16 cellular contexts compared by ENCODE assay signal in genomic region chr18:50190236-50190635, GRCh38. TPM values are rescaled to one million over a fixed set of nuclear protein-coding genes. Genes with fewer than 3 reads are reported as not detected.
DNase-seq lines count a peak whose midpoint lies in the region; ATAC-seq and TF ChIP-seq lines count a peak whose summit lies in the region.
"Had no signal": no experiment of that assay in that cellular context is flagged by ENCODE, and none has a peak within 500 bp of the region (broad histone marks: within the 10 kb centered on the region; RNA-seq: fewer than 3 reads in every experiment).

No MANE protein-coding gene starts in this region.

- ATAC-seq in omental fat pad (ENCODE audit: low FRiP score) = peak; percentile 45
- no peak for ATAC-seq in naive thymus-derived CD8-positive, alpha-beta T cell
- no peak for ATAC-seq in HG02642 (IDR thresholded peaks at IDR 0.05; ENCODE audit: poor library complexity, unreplicated experiment)
- ATAC-seq: effector memory CD8-positive, alpha-beta T cell; right cardiac atrium had no signal

- peak; percentile 8 for DNase-seq in activated naive CD4-positive, alpha-beta T cell treated with anti-CD3 and anti-CD28 coated beads for 36 hours
- no peak for DNase-seq in activated naive CD4-positive, alpha-beta T cell (lab: John Stamatoyannopoulos, UW)
- DNase-seq in MG63 (peak; percentile 37), brain microvascular endothelial cell (peak; percentile 2), omental fat pad (ENCODE audit: low spot score) (no peak)
- no peak for DNase-seq in naive thymus-derived CD8-positive, alpha-beta T cell
- no peak for DNase-seq in T-helper 2 cell treated with Interferon-gamma antibody and Interleukin-4, amounts not matched to agents 5 μg/mL and 100 μg/mL, for 36 hours (ENCODE audit: low spot score)
- DNase-seq: activated CD8-positive, alpha-beta memory T cell treated with anti-CD3 and anti-CD28 coated beads, Interleukin-2, amount 50 U/mL, for 4 hours; central memory CD4-positive, alpha-beta T cell; DMS79 treated with DMSO at 0.1 percent for 48 hours; effector memory CD8-positive, alpha-beta T cell; H7; NCI-H187; right cardiac atrium; T-helper 2 cell had no signal

- intact Hi-C loops in activated naive CD4-positive, alpha-beta T cell treated with anti-CD3 and anti-CD28 coated beads for 36 hours (cut with micrococcal nuclease) = no loop called here

- no peaks in the 10 kb centered on the region for H3K36me3 Mint-ChIP-seq in activated naive CD4-positive, alpha-beta T cell treated with anti-CD3 and anti-CD28 coated beads for 36 hours (ENCODE audit: low read depth)
- H3K36me3 Mint-ChIP-seq in naive thymus-derived CD8-positive, alpha-beta T cell = no peaks in the 10 kb centered on the region
- H3K36me3 Mint-ChIP-seq in T-helper 2 cell treated with Interferon-gamma antibody and Interleukin-4, amounts not matched to agents 5 μg/mL and 100 μg/mL, for 36 hours (ENCODE audit: low read depth) = no peaks in the 10 kb centered on the region

- H3K9me3 ChIP-seq in MG63 = no peaks in the 10 kb centered on the region

- POLR2A ChIA-PET in naive thymus-derived CD8-positive, alpha-beta T cell (lab: Charles Lee) = no interaction called here

- no peak overlapping the region for H3K4me3 Mint-ChIP-seq in activated naive CD4-positive, alpha-beta T cell treated with anti-CD3 and anti-CD28 coated beads for 36 hours
- no peak overlapping the region for H3K4me3 Mint-ChIP-seq in naive thymus-derived CD8-positive, alpha-beta T cell
- no peak overlapping the region for H3K4me3 Mint-ChIP-seq in T-helper 2 cell treated with Interferon-gamma antibody and Interleukin-4, amounts not matched to agents 5 μg/mL and 100 μg/mL, for 36 hours
- H3K4me3 Mint-ChIP-seq: effector memory CD8-positive, alpha-beta T cell had no signal

- no peak for TF ChIP-seq CTCF in brain microvascular endothelial cell (IDR thresholded peaks at IDR 0.05; ENCODE audit: low read depth, low read length, missing control alignments)
- no peak for TF ChIP-seq CTCF in omental fat pad (IDR thresholded peaks at IDR 0.05)

- H3K4me1 Mint-ChIP-seq in activated naive CD4-positive, alpha-beta T cell treated with anti-CD3 and anti-CD28 coated beads for 36 hours (ENCODE audit: low read depth) = peaks cover 10% of the 10 kb centered on the region
- H3K4me1 Mint-ChIP-seq in naive thymus-derived CD8-positive, alpha-beta T cell = peaks cover 6 to 13% (median 10%) of the 10 kb centered on the region in 4 donors
- H3K4me1 Mint-ChIP-seq in T-helper 2 cell treated with Interferon-gamma antibody and Interleukin-4, amounts not matched to agents 5 μg/mL and 100 μg/mL, for 36 hours (ENCODE audit: low read depth) = peaks cover 2% of the 10 kb centered on the region

- CTCF ChIA-PET in activated naive CD4-positive, alpha-beta T cell treated with anti-CD3 and anti-CD28 coated beads for 36 hours (lab: Charles Lee) = interaction anchor here (1.3 kb wide), 1 partner anchor 13 kb away, joined by 4 read pairs; no protein-coding TSS in a partner anchor

- H3K9me3 Mint-ChIP-seq in activated naive CD4-positive, alpha-beta T cell treated with anti-CD3 and anti-CD28 coated beads for 36 hours = no peaks in the 10 kb centered on the region
- H3K9me3 Mint-ChIP-seq in naive thymus-derived CD8-positive, alpha-beta T cell = no peaks in the 10 kb centered on the region
- no peaks in the 10 kb centered on the region for H3K9me3 Mint-ChIP-seq in T-helper 2 cell treated with Interferon-gamma antibody and Interleukin-4, amounts not matched to agents 5 μg/mL and 100 μg/mL, for 36 hours
- H3K9me3 Mint-ChIP-seq: effector memory CD8-positive, alpha-beta T cell had no signal

- no peaks in the 10 kb centered on the region for H3K36me3 ChIP-seq in MG63
- no peaks in the 10 kb centered on the region for H3K36me3 ChIP-seq in brain microvascular endothelial cell (replicated peaks)

- in situ Hi-C loops in brain microvascular endothelial cell (cut with HindIII; ENCODE audit: low pct_ligation_motif_present, low sequenced_read_pairs) = no loop called here

- H3K4me3 ChIP-seq in MG63 (no peak overlapping the region), brain microvascular endothelial cell (ENCODE audit: low read depth, low read length) (no peak overlapping the region)

- no peak overlapping the region for H3K27ac ChIP-seq in brain microvascular endothelial cell

- peaks cover 30% of the 10 kb centered on the region for H3K27me3 Mint-ChIP-seq in activated naive CD4-positive, alpha-beta T cell treated with anti-CD3 and anti-CD28 coated beads for 36 hours (ENCODE audit: low read depth)
- H3K27me3 Mint-ChIP-seq in naive thymus-derived CD8-positive, alpha-beta T cell = peaks cover 20 to 67% (median 38%) of the 10 kb centered on the region in 5 donors
- H3K27me3 Mint-ChIP-seq in T-helper 2 cell treated with Interferon-gamma antibody and Interleukin-4, amounts not matched to agents 5 μg/mL and 100 μg/mL, for 36 hours (ENCODE audit: low read depth) = peaks cover 50% of the 10 kb centered on the region

- no peak overlapping the region for H3K27ac Mint-ChIP-seq in activated naive CD4-positive, alpha-beta T cell treated with anti-CD3 and anti-CD28 coated beads for 36 hours
- no peak overlapping the region for H3K27ac Mint-ChIP-seq in naive thymus-derived CD8-positive, alpha-beta T cell
- no peak overlapping the region for H3K27ac Mint-ChIP-seq in T-helper 2 cell treated with Interferon-gamma antibody and Interleukin-4, amounts not matched to agents 5 μg/mL and 100 μg/mL, for 36 hours
- H3K27ac Mint-ChIP-seq: effector memory CD8-positive, alpha-beta T cell had no signal

- peaks cover 11% of the 10 kb centered on the region for H3K27me3 ChIP-seq in MG63
- H3K27me3 ChIP-seq in brain microvascular endothelial cell (replicated peaks) = peaks cover 36% of the 10 kb centered on the region

RNA-seq across cellular contexts. Expression of gene MYO5B, which starts 4.7 kb away (rescaled TPM):
- total RNA-seq in activated naive CD4-positive, alpha-beta T cell treated with anti-CD3 and anti-CD28 coated beads for 36 hours = under 1 TPM; 0.02 to 0.12 TPM
- total RNA-seq in MG63 (2014; rRNA removed; shearing (Covaris generic); ENCODE audit: low replicate concordance) = 8.8 and 31.6 TPM in 2 replicates
- 10 to 100 TPM in 2 of 4 donors, 1 to 10 TPM in 1, under 1 TPM in 1; 0.63 to 31.0 (median 13.0) TPM for total RNA-seq in omental fat pad
- not detected for total RNA-seq in naive thymus-derived CD8-positive, alpha-beta T cell
- under 1 TPM in 1 of 3 donors, not detected in 2; 0.03 TPM for polyA plus RNA-seq in naive thymus-derived CD8-positive, alpha-beta T cell

Comparison
In these comparisons a context has a peak if more than half of its experiments do, and no peak if none do; other contexts are left out.
1. DNase-seq: peak in activated naive CD4-positive, alpha-beta T cell treated with anti-CD3 and anti-CD28 coated beads for 36 hours (single experiment), MG63 (single experiment) and brain microvascular endothelial cell (single experiment); none in activated naive CD4-positive, alpha-beta T cell (0 of 4), omental fat pad (single experiment), naive thymus-derived CD8-positive, alpha-beta T cell (0 of 10) and T-helper 2 cell treated with Interferon-gamma antibody and Interleukin-4, amounts not matched to agents 5 μg/mL and 100 μg/mL, for 36 hours (single experiment).